In the genomic region with DNA sequence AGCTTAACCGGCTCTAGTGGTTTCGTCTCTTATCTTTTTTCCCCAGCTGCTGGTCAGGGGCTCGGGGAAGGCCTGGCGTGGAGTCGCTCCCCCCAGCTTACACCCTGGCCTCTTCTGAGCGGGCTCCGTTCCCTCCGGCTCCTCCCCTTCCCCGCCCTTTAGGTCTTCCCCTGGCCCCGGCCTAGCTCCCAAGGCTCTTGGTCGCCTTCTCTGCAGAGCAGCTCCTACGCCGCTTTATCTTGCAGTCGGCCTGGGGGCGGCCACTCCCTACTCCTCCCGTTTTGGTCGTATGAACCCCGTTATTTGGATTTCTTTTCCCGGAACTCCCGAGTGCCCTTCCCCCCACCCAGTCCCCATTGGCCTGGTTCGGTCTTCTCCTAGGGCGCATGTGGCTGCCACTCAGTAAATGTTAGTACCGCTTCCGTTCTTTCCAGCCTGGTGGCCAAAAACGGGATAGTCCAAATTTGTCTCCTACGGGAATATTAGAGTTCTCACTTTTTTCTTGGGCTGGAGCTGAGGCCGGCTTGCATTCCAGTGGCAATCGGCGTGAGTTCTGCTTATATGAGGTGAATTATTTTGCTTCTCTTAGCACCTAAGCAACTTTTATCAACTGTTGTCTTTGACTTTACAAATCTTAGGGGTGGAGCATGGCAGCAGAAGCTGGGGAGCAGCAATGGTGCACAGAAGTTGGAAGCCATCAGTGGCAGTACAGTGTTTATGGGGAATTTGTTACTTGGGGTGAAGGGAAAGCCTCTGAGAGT, we compare ENCODE assay signal across 8 cellular contexts. TPM values are rescaled to one million over a fixed set of nuclear protein-coding genes. Genes with fewer than 3 reads are reported as not detected.
DNase-seq lines count a peak whose midpoint lies in the region; ATAC-seq and TF ChIP-seq lines count a peak whose summit lies in the region.

No MANE protein-coding gene starts in this region.

- DNase-seq in DMS 273 (lab: John Stamatoyannopoulos, UW; ENCODE audit: unreplicated experiment) = peak; percentile 95
- peak; percentile 89 for DNase-seq in NCI-H2227 (lab: John Stamatoyannopoulos, UW; ENCODE audit: unreplicated experiment)
- peak; percentile 76 for DNase-seq in WTC11 (ENCODE audit: low spot score)
- peak; percentile 84 for DNase-seq in fibroblast of gingiva (ENCODE audit: low read depth)
- DNase-seq in pons (ENCODE audit: low spot score) = no peak

- TF ChIP-seq CTCF in WTC11 (IDR thresholded peaks at IDR 0.05) (peak; percentile 38; the same call in 1 of the 2 replicates), nephron (IDR thresholded peaks at IDR 0.05; ENCODE audit: unreplicated experiment in 3 of 3) (peak; percentile 35 to 61 (median 46))

- POLR2A ChIA-PET in WTC11 (lab: Charles Lee) = interaction anchor here (0.6 to 1.9 kb wide), 13 partner anchors 9 to 210 kb away, joined by 3 to 8 read pairs (median 4); partner anchors contain the start of genes MAP7D1, SH3D21 and TRAPPC3

- H3K9me3 Mint-ChIP-seq in WTC11 (no peaks in the 10 kb centered on the region), nephron (no peaks in the 10 kb centered on the region)

- H3K27ac Mint-ChIP-seq in WTC11 (peak overlapping the region; percentile 99), nephron (peak overlapping the region; percentile 99 to 100 (median 99))

- H3K27me3 Mint-ChIP-seq in WTC11 (ENCODE audit: low read depth) = no peaks in the 10 kb centered on the region
- no peaks in the 10 kb centered on the region for H3K27me3 Mint-ChIP-seq in nephron (ENCODE audit: low read depth)

- H3K4me3 Mint-ChIP-seq in WTC11 = peak overlapping the region; percentile 97
- peak overlapping the region; percentile 94 to 98 (median 96) for H3K4me3 Mint-ChIP-seq in nephron

- H3K4me1 Mint-ChIP-seq in WTC11 = peaks cover 16% of the 10 kb centered on the region
- H3K4me1 Mint-ChIP-seq in nephron = peaks cover 29% of the 10 kb centered on the region

- CTCF ChIA-PET in WTC11 (lab: Charles Lee) = interaction anchor here (0.5 to 3.0 kb wide), 23 partner anchors 9 to 162 kb away, joined by 3 to 27 read pairs (median 4); partner anchors contain the start of gene TRAPPC3

- ATAC-seq in GM19372 (IDR thresholded peaks at IDR 0.05; ENCODE audit: low read depth, unreplicated experiment) = peak; percentile 47
- ATAC-seq in HG03378 (IDR thresholded peaks at IDR 0.05; ENCODE audit: unreplicated experiment) = peak; percentile 31
- peak; percentile 70 for ATAC-seq in WTC11

- H3K36me3 Mint-ChIP-seq in WTC11 (peaks cover 19% of the 10 kb centered on the region), nephron (ENCODE audit: low read depth) (peaks cover 21% of the 10 kb centered on the region)

TF ChIP-seq in WTC11, 78 proteins besides CTCF, POLR2A, EP300 and RAD21 (continues in another document):
- TF ChIP-seq TEAD1 (CRISPR knock-in tag; IDR thresholded peaks at IDR 0.05) (no peak), KAT7 (CRISPR knock-in tag; IDR thresholded peaks at IDR 0.05; ENCODE audit: borderline replicate concordance) (no peak), RELA (CRISPR knock-in tag; IDR thresholded peaks at IDR 0.05; ENCODE audit: borderline replicate concordance) (no peak), ZNF232 (CRISPR knock-in tag; IDR thresholded peaks at IDR 0.05) (0 out of 2 replicates have a peak, but pooled peaks have one; percentile 43), SMAD3 (CRISPR knock-in tag; IDR thresholded peaks at IDR 0.05; ENCODE audit: borderline replicate concordance) (no peak), ZNF423 (CRISPR knock-in tag; IDR thresholded peaks at IDR 0.05) (0 out of 2 replicates have a peak, but pooled peaks have one; percentile 14), ZNF219 (CRISPR knock-in tag; IDR thresholded peaks at IDR 0.05; ENCODE audit: borderline replicate concordance) (no peak), ZNF532 (CRISPR knock-in tag; IDR thresholded peaks at IDR 0.05; ENCODE audit: borderline replicate concordance) (no peak), FOXP1 (CRISPR knock-in tag; IDR thresholded peaks at IDR 0.05; ENCODE audit: borderline replicate concordance) (0 out of 2 replicates have a peak, but pooled peaks have one; percentile 9)
- TF ChIP-seq, protein P1, sequence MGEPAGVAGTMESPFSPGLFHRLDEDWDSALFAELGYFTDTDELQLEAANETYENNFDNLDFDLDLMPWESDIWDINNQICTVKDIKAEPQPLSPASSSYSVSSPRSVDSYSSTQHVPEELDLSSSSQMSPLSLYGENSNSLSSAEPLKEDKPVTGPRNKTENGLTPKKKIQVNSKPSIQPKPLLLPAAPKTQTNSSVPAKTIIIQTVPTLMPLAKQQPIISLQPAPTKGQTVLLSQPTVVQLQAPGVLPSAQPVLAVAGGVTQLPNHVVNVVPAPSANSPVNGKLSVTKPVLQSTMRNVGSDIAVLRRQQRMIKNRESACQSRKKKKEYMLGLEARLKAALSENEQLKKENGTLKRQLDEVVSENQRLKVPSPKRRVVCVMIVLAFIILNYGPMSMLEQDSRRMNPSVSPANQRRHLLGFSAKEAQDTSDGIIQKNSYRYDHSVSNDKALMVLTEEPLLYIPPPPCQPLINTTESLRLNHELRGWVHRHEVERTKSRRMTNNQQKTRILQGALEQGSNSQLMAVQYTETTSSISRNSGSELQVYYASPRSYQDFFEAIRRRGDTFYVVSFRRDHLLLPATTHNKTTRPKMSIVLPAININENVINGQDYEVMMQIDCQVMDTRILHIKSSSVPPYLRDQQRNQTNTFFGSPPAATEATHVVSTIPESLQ (CRISPR knock-in tag; IDR thresholded peaks at IDR 0.05) = no peak
- TF ChIP-seq, protein P2, sequence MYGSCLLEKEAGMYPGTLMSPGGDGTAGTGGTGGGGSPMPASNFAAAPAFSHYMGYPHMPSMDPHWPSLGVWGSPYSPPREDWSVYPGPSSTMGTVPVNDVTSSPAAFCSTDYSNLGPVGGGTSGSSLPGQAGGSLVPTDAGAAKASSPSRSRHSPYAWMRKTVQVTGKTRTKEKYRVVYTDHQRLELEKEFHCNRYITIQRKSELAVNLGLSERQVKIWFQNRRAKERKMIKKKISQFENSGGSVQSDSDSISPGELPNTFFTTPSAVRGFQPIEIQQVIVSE (CRISPR knock-in tag; IDR thresholded peaks at IDR 0.05; ENCODE audit: borderline replicate concordance) = no peak
- TF ChIP-seq, protein P3, sequence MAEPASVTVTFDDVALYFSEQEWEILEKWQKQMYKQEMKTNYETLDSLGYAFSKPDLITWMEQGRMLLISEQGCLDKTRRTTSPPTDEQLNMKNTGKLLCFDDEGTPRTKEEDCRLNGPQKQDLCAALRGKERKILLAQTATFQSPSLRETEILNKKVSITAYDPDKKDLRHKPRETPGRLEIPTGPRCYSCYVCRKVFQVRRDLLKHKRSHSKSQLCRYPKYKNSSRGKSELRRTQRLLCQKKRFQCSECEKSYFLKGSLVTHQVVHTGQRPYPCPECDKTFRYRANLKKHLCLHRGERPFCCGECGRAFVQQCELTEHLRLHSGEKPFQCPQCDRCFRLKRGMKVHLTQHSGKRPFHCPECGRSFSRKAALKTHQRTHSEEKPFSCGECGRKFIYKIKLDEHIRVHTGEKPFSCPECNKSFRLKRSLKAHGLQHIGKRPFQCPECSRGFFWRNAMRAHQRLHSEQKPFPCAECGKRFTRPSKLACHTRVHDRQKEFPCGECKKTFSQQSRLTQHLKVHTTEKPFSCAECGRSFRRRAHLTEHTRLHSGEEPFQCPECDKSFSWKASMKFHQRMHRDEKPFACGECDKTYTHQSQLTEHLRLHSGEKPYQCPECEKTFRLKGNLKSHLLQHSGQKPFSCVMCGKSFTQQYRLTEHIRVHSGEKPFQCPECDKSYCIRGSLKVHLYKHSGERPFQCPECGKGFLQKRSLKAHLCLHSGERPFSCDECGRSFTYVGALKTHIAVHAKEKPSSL (CRISPR knock-in tag; conservative IDR thresholded peaks at IDR 0.05) = no peak
- TF ChIP-seq, protein P4, sequence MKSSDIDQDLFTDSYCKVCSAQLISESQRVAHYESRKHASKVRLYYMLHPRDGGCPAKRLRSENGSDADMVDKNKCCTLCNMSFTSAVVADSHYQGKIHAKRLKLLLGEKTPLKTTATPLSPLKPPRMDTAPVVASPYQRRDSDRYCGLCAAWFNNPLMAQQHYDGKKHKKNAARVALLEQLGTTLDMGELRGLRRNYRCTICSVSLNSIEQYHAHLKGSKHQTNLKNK (CRISPR knock-in tag; IDR thresholded peaks at IDR 0.05) = no peak

RNA-seq across cellular contexts. Expression of gene THRAP3, which starts 0.5 kb away (rescaled TPM):
- 150 to 160 TPM (median 153 TPM) in 3 replicates for total RNA-seq in WTC11 (2021)
